ENCODE assay signal across 18 cellular contexts in the genomic region with DNA sequence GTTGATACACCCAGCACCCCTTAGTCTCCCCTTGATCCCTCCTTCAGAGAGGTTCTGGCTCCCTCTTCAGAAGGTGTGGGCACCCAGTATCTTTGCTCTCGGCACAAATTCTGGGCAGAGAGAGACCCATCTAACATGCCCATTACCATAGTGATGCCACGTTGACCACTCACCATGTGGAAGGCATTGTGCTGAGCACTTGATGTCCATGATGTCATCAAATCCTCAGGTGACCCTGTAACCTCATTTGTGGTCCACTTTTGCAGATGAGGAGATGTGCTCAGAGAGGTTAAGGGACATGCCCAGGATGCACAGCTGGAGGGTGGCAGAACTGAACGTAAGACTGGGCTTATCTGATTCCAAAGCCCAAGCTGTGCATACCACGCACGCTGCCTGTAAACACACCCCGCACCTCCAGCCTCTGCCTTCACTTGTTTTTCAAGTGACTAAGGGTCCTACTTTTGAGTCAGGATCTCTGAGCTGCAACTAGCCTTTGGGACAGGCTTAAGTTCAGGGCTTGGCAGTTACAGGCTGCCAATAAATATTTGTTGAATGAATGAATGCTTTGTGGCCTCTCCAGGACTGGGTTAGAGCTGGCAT. TPM values are rescaled to one million over a fixed set of nuclear protein-coding genes. Genes with fewer than 3 reads are reported as not detected.
A peak's percentile ranks its signal among the peaks of the same experiment; 100 is the strongest.
DNase-seq lines count a peak whose midpoint lies in the region; ATAC-seq and TF ChIP-seq lines count a peak whose summit lies in the region.
"Had no signal": no experiment of that assay in that cellular context is flagged by ENCODE, and none has a peak within 500 bp of the region (broad histone marks: within the 10 kb centered on the region; RNA-seq: fewer than 3 reads in every experiment).

No MANE protein-coding gene starts in this region.

- no peak for TF ChIP-seq EP300 in sigmoid colon (IDR thresholded peaks at IDR 0.05)

- H3K36me3 ChIP-seq in BE2C, result no peaks in the 10 kb centered on the region
- H3K36me3 ChIP-seq in sigmoid colon, result no peaks in the 10 kb centered on the region
- H3K36me3 ChIP-seq: esophagus muscularis mucosa, SJCRH30 had no signal

- intact Hi-C loops in sigmoid colon (cut with DNase I), result no loop called here

- H3K4me1 ChIP-seq in BE2C, result no peaks in the 10 kb centered on the region
- H3K4me1 ChIP-seq in sigmoid colon, result peaks cover 0 to 13% (median 11%) of the 10 kb centered on the region in 4 donors
- H3K4me1 ChIP-seq: SJCRH30 had no signal

- WGBS in sigmoid colon, 2 donors, result 74 to 75% methylated on average over 6 of the region's 6 CpGs

- ATAC-seq in GM19397 (IDR thresholded peaks at IDR 0.05; ENCODE audit: unreplicated experiment), result no peak
- ATAC-seq: activated naive CD8-positive, alpha-beta T cell treated with anti-CD3 and anti-CD28 coated beads, Interleukin-2, amount 50 U/mL, for 24 hours; activated T-cell treated with anti-CD3 and anti-CD28 coated beads, Interleukin-2, amount 50 U/mL, for 72 hours; mucosa of descending colon had no signal

- H3K27me3 ChIP-seq in BE2C (no peaks in the 10 kb centered on the region), sigmoid colon (no peaks in the 10 kb centered on the region)
- H3K27me3 ChIP-seq: esophagus muscularis mucosa, SJCRH30, testis had no signal

- H3K4me3 ChIP-seq in BE2C (ENCODE audit: low read depth, low read length), result no peak overlapping the region
- no peak overlapping the region for H3K4me3 ChIP-seq in epithelial cell of esophagus (ENCODE audit: low read length)
- no peak overlapping the region for H3K4me3 ChIP-seq in sigmoid colon
- H3K4me3 ChIP-seq: esophagus muscularis mucosa, left ventricle myocardium inferior, mucosa of descending colon, SJCRH30, testis had no signal

- TF ChIP-seq CTCF in BE2C (IDR thresholded peaks at IDR 0.05; ENCODE audit: low read depth, low read length) (no peak), epithelial cell of esophagus (IDR thresholded peaks at IDR 0.05; ENCODE audit: insufficient read depth, low read depth, low read length, missing control alignments) (no peak), sigmoid colon (IDR thresholded peaks at IDR 0.05) (no peak)

- H3K27ac ChIP-seq in sigmoid colon, result no peak overlapping the region
- H3K27ac ChIP-seq: esophagus muscularis mucosa, left ventricle myocardium inferior, SJCRH30, testis had no signal

- H3K9me3 ChIP-seq in BE2C (no peaks in the 10 kb centered on the region; the same call in 1 of the 2 replicates), sigmoid colon (peaks cover 0 to 4% (median 0%) of the 10 kb centered on the region in 4 donors)
- H3K9me3 ChIP-seq: mucosa of descending colon, testis had no signal

- DNase-seq in BE2C (peak; percentile 0), M059J (ENCODE audit: low read depth) (peak; percentile 26), epithelial cell of esophagus (ENCODE audit: low read depth) (peak; percentile 79), sigmoid colon (peak; percentile 14), iPS-NIHi11 (ENCODE audit: low spot score) (no peak), NCI-H82 (lab: John Stamatoyannopoulos, UW) (no peak)
- DNase-seq: activated B cell treated with CpG ODN at 0.5 μM for 24 hours; activated naive CD8-positive, alpha-beta T cell treated with anti-CD3 and anti-CD28 coated beads, Interleukin-2, amount 50 U/mL, for 24 hours; activated T-cell treated with anti-CD3 and anti-CD28 coated beads, Interleukin-2, amount 50 U/mL, for 72 hours; COR-L47; left ventricle myocardium inferior; mucosa of descending colon; NCI-H774; OCI-M1; SJCRH30; testis had no signal

- TF ChIP-seq POLR2A in sigmoid colon (IDR thresholded peaks at IDR 0.05), result no peak

RNA-seq across cellular contexts. Expression of a gene that starts 55.2 kb away (rescaled TPM):
- not detected for polyA plus RNA-seq in BE2C (2012; ENCODE audit: insufficient read depth, insufficient read length, low read depth)
- total RNA-seq in M059J (2014; rRNA removed; shearing (Covaris generic)), result 0.81 and 3.2 TPM in 2 replicates
- 10 to 100 TPM; 14.5 to 49.6 (median 32.1) TPM for total RNA-seq in sigmoid colon
- polyA plus RNA-seq in sigmoid colon, result 1 to 10 TPM; 1.2 to 5.0 (median 3.6) TPM
- total RNA-seq: activated B cell treated with CpG ODN at 0.5 μM for 24 hours; activated T-cell treated with anti-CD3 and anti-CD28 coated beads, Interleukin-2, amount 50 U/mL, for 72 hours had no signal

Comparison
In these comparisons a context has a peak if more than half of its experiments do, and no peak if none do; other contexts are left out.
1. DNase-seq: peak in BE2C (single experiment), M059J (single experiment), epithelial cell of esophagus (single experiment) and sigmoid colon (single experiment); none in iPS-NIHi11 (single experiment) and NCI-H82 (single experiment).